Comparison of ENCODE assay signal across 8 cellular contexts in the genomic region with DNA sequence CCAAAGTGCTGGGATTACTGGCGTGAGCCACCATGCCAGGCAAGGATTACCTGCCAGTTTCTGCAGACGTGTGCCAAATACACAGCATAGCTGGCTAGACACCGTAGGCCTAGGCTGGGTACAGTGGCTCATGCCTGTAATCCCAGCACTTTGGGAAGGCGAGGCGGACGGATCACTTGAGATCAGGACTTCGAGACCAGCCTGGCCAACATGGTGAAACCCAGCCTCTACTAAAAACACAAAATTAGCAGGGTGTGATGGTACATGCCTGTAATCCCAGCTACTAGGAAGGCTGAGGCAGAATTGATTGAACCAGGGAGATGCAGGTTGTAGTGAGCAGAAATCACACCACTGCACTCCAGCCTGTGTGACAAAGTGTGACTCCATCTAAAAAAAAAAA. TPM values are rescaled to one million over a fixed set of nuclear protein-coding genes. Genes with fewer than 3 reads are reported as not detected.
A peak's percentile ranks its signal among the peaks of the same experiment; 100 is the strongest.
DNase-seq lines count a peak whose midpoint lies in the region; ATAC-seq, FAIRE-seq and TF ChIP-seq lines count a peak whose summit lies in the region.

No MANE protein-coding gene starts in this region.

- CTCF ChIA-PET in AG04449 (lab: Yijun Ruan, JAX) (interaction anchor here (1.6 kb wide), 1 partner anchor 148 kb away, joined by 7 read pairs; no protein-coding TSS in a partner anchor), IMR-90 (lab: Yijun Ruan, JAX) (no interaction called here), K562 (lab: Yijun Ruan, JAX; ENCODE audit: low intra/inter-chr PET ratio) (no interaction called here)

- H3K27ac ChIP-seq in IMR-90 (ENCODE audit: insufficient read depth, low read length) (peak overlapping the region; percentile 28; the same call in 1 of the 2 replicates), K562 (ENCODE audit: extremely low read depth, low read depth, low read length) (peak overlapping the region; percentile 93; the same call in 2 of the 3 replicates)

- no peaks in the 10 kb centered on the region for H3K9me3 ChIP-seq in IMR-90 (ENCODE audit: control insufficient read depth, insufficient read depth, low read length)
- no peaks in the 10 kb centered on the region for H3K9me3 ChIP-seq in K562 (replicated peaks; ENCODE audit: control insufficient read depth, insufficient read depth, low read depth, low read length)

- peak overlapping the region; percentile 21; the same call in 1 of the 2 replicates for H3K56ac ChIP-seq in IMR-90 (ENCODE audit: extremely low read depth, insufficient read depth, low read length)

- H3K23ac ChIP-seq in IMR-90 (ENCODE audit: low read depth, low read length): no peak overlapping the region; the same call in 1 of the 2 replicates

- H2BK5ac ChIP-seq in IMR-90 (ENCODE audit: low read depth, low read length, poor library complexity, severe bottlenecking): no peak overlapping the region

- H3K9me1 ChIP-seq in IMR-90 (ENCODE audit: insufficient read depth, low read length) (peaks cover 12% of the 10 kb centered on the region), K562 (ENCODE audit: control insufficient read depth, insufficient read depth, low read length) (no peaks in the 10 kb centered on the region)

- H3K4me2 ChIP-seq in IMR-90 (ENCODE audit: low read depth, low read length): peak overlapping the region; percentile 74
- peak overlapping the region; percentile 90 for H3K4me2 ChIP-seq in K562 (ENCODE audit: insufficient read depth, low read length)

- DNase-seq in AG04449 (ENCODE audit: low read depth, low spot score) (no peak), IMR-90 (no peak), K562 (ENCODE audit: extremely low read depth in 1 of 4, low spot score in 3 of 4) (no peak), mesothelial cell of epicardium (ENCODE audit: low spot score in 2 of 2, unreplicated experiment in 2 of 2) (no peak), GOT3 (lab: John Stamatoyannopoulos, UW) (no peak), NCI-H748 treated with DMSO at 0.1 percent for 48 hours (lab: John Stamatoyannopoulos, UW) (no peak), H4 (ENCODE audit: low spot score) (no peak)

- ATAC-seq in IMR-90 (ENCODE audit: low read depth) (no peak), K562 (0 out of 3 replicates have a peak, but pooled peaks have one; percentile 2), GM18502 (IDR thresholded peaks at IDR 0.05; ENCODE audit: poor library complexity, unreplicated experiment) (no peak)

- no peak for TF ChIP-seq EP300 in K562 (IDR thresholded peaks at IDR 0.05; ENCODE audit: low read length)

- H3K79me2 ChIP-seq in K562 (ENCODE audit: control insufficient read depth, insufficient read depth, low read length): peaks cover 40% of the 10 kb centered on the region

- peak overlapping the region; percentile 79; the same call in 1 of the 2 replicates for H2AK5ac ChIP-seq in IMR-90 (ENCODE audit: low read depth, low read length)

- H4K8ac ChIP-seq in IMR-90 (ENCODE audit: low read depth in 2 of 2, low read length in 2 of 2): peak overlapping the region in 1 of 2 experiments; percentile 70; a peak in 1 of 4 replicates

- peak; percentile 6 for FAIRE-seq in K562 (lab: Jason Lieb, UNC)

- dilution Hi-C loops in IMR-90 (cut with HindIII; ENCODE audit: low sequenced_read_pairs, unreplicated experiment): no loop called here

- BruUV-seq in IMR-90 (replicated peaks; lab: Mats Ljungman, UMichigan): no TSS peak
- no TSS peak for BruUV-seq in K562 (replicated peaks; lab: Mats Ljungman, UMichigan)

- H2AFZ ChIP-seq in IMR-90 (replicated peaks; ENCODE audit: low read length, poor library complexity): no peak overlapping the region
- no peak overlapping the region for H2AFZ ChIP-seq in K562 (ENCODE audit: low read depth, low read length)

- H4K20me1 ChIP-seq in IMR-90 (ENCODE audit: insufficient read depth, low read length): peaks cover 3% of the 10 kb centered on the region; the same call in 1 of the 2 replicates
- H4K20me1 ChIP-seq in K562 (replicated peaks; ENCODE audit: control insufficient read depth, insufficient read depth, low read length): no peaks in the 10 kb centered on the region; the same call in 1 of the 2 replicates

- TF ChIP-seq POLR2A in IMR-90 (IDR thresholded peaks at IDR 0.05; ENCODE audit: low read depth, low read length) (no peak), K562 (conservative IDR thresholded peaks at IDR 0.05) (no peak)

- peaks cover 16% of the 10 kb centered on the region for H3K4me1 Mint-ChIP-seq in mesothelial cell of epicardium

- H3K4me3 ChIP-seq in AG04449 (ENCODE audit: low read depth, low read length) (peak overlapping the region; percentile 98), IMR-90 (ENCODE audit: insufficient read depth, low read depth, low read length) (peak overlapping the region; percentile 22; the same call in 1 of the 2 replicates), K562 (peak overlapping the region; percentile 98)

- H4K91ac ChIP-seq in IMR-90 (ENCODE audit: insufficient read depth, low read depth, low read length): no peak overlapping the region; the same call in 1 of the 2 replicates

- H3K79me1 ChIP-seq in IMR-90 (ENCODE audit: low read depth in 1 of 2, low read length in 2 of 2): peaks cover 32 to 36% of the 10 kb centered on the region in 2 experiments

- H3K36me3 ChIP-seq in IMR-90 (ENCODE audit: control insufficient read depth, insufficient read depth, low read length) (peaks cover 18% of the 10 kb centered on the region), K562 (ENCODE audit: control insufficient read depth, insufficient read depth, low read length) (peaks cover 40% of the 10 kb centered on the region)

- H3K27me3 ChIP-seq in IMR-90 (ENCODE audit: control insufficient read depth, insufficient read depth, low read length): no peaks in the 10 kb centered on the region
- no peaks in the 10 kb centered on the region for H3K27me3 ChIP-seq in K562 (ENCODE audit: control insufficient read depth in 2 of 2, insufficient read depth in 2 of 2, low read length in 2 of 2)

- H3K27me3 Mint-ChIP-seq in mesothelial cell of epicardium (ENCODE audit: low read depth): no peaks in the 10 kb centered on the region

- no peak for TF ChIP-seq RAD21 in IMR-90 (IDR thresholded peaks at IDR 0.05; ENCODE audit: low read length)
- no peak for TF ChIP-seq RAD21 in K562 (CRISPR knock-in tag; conservative IDR thresholded peaks at IDR 0.05 in 1 of 2, IDR thresholded peaks at IDR 0.05 in 1 of 2)

- H3K9ac ChIP-seq in IMR-90 (ENCODE audit: low read depth, low read length) (peak overlapping the region; percentile 67), K562 (ENCODE audit: insufficient read depth in 1 of 2, low read depth in 2 of 2, low read length in 2 of 2) (peak overlapping the region; percentile 90 to 99)

- H2BK20ac ChIP-seq in IMR-90 (ENCODE audit: low read depth, low read length): no peak overlapping the region

- H2AK9ac ChIP-seq in IMR-90 (replicated peaks; ENCODE audit: low read depth, low read length, poor library complexity): peak overlapping the region; percentile 42

- peak overlapping the region; percentile 43 for H3K27ac Mint-ChIP-seq in mesothelial cell of epicardium

- H3K4ac ChIP-seq in IMR-90 (ENCODE audit: low read depth, low read length): peak overlapping the region; percentile 46; the same call in 1 of the 2 replicates

- no peaks in the 10 kb centered on the region for H3K9me3 Mint-ChIP-seq in mesothelial cell of epicardium

- H3K4me3 Mint-ChIP-seq in mesothelial cell of epicardium: peak overlapping the region; percentile 95

- H4K5ac ChIP-seq in IMR-90 (ENCODE audit: low read depth, low read length): no peak overlapping the region

- H2BK15ac ChIP-seq in IMR-90 (ENCODE audit: low read depth, low read length): no peak overlapping the region

- WGBS in IMR-90 (ENCODE audit: extremely low coverage in 2 of 2, insufficient read length in 1 of 2), 2 experiments: 67% methylated on average over 3 of the region's 7 CpGs; no CpG with 5 or more reads in 1 of the 2 experiments
- WGBS in K562 (ENCODE audit: insufficient coverage, low coverage, missing lambda C conversion rate): 69% methylated on average over 7 of the region's 7 CpGs

- POLR2A ChIA-PET in AG04449 (lab: Yijun Ruan, JAX): no interaction called here
- POLR2A ChIA-PET in IMR-90 (lab: Charles Lee; ENCODE audit: unreplicated experiment): no interaction called here
- POLR2A ChIA-PET in K562 (lab: Yijun Ruan, JAX): no interaction called here

- H3K18ac ChIP-seq in IMR-90 (ENCODE audit: low read depth, low read length): no peak overlapping the region

- in situ Hi-C loops in IMR-90 (cut with MboI; ENCODE audit: low sequenced_read_pairs): no loop called here
- in situ Hi-C loops in K562 (cut with MboI): no loop called here

- H3K4me1 ChIP-seq in IMR-90 (ENCODE audit: control insufficient read depth, insufficient read depth, low read length) (peaks cover 10% of the 10 kb centered on the region), K562 (replicated peaks in 1 of 2; ENCODE audit: control insufficient read depth in 2 of 2, insufficient read depth in 2 of 2, low read length in 2 of 2) (peaks cover 9 to 24% of the 10 kb centered on the region in 2 experiments; a peak in 3 of 5 replicates)

- no peak overlapping the region; the same call in 1 of the 2 replicates for H3K14ac ChIP-seq in IMR-90 (replicated peaks; ENCODE audit: low read depth, low read length)

- H3K36me3 Mint-ChIP-seq in mesothelial cell of epicardium: peaks cover 25% of the 10 kb centered on the region

- no peak for TF ChIP-seq CTCF in AG04449 (IDR thresholded peaks at IDR 0.05; ENCODE audit: insufficient read depth, low read length, missing control alignments)
- TF ChIP-seq CTCF in IMR-90 (conservative IDR thresholded peaks at IDR 0.05; ENCODE audit: low read depth, low read length): no peak
- no peak for TF ChIP-seq CTCF in K562 (IDR thresholded peaks at IDR 0.05 in 2 of 3, conservative IDR thresholded peaks at IDR 0.05 in 1 of 3; ENCODE audit: insufficient read depth in 2 of 3, low read depth in 1 of 3, low read length in 3 of 3)
- no peak for TF ChIP-seq CTCF in mesothelial cell of epicardium (IDR thresholded peaks at IDR 0.05; ENCODE audit: unreplicated experiment)

- intact Hi-C loops in IMR-90 (cut with micrococcal nuclease) (no loop called here), K562 (cut with micrococcal nuclease) (loop anchor here (10.0 kb wide), 1 partner anchor 61 kb away; no protein-coding TSS in a partner anchor)

- no peak overlapping the region for H2BK120ac ChIP-seq in IMR-90 (ENCODE audit: low read depth, low read length)

RNA-seq across cellular contexts. Expression of gene RFC2, which starts 0.9 kb away (rescaled TPM):
- total RNA-seq in IMR-90 (2012; rRNA removed): 33.9 and 37.8 TPM in 2 replicates
- polyA plus RNA-seq in IMR-90 (2012; rRNA removed): 23.2 and 25.2 TPM in 2 replicates
- 11.9 and 31.1 TPM in 2 replicates for polyA plus RNA-seq in IMR-90 (2012; cell fraction: cytosol; rRNA removed)
- polyA plus RNA-seq in IMR-90 (2012; cell fraction: nucleus; rRNA removed; ENCODE audit: low replicate concordance): 4.2 and 7.5 TPM in 2 replicates
- 39.7 and 82.7 TPM in 2 replicates for total RNA-seq in K562 (2011; cell fraction: chromatin; rRNA removed; ENCODE audit: low replicate concordance)
- total RNA-seq in K562 (2011; cell fraction: nucleolus; rRNA removed): 54.0 and 64.9 TPM in 2 replicates
- 37.6 and 46.7 TPM in 2 replicates for total RNA-seq in K562 (2011; cell fraction: nucleoplasm; rRNA removed)
- total RNA-seq in K562 (2014; rRNA removed): 93.6 and 123 TPM in 2 replicates
- total RNA-seq in K562 (2014; rRNA removed; fragmentation: Illumina TruSeq; extraction: Trizol): 96.6 and 99.8 TPM in 2 replicates
- total RNA-seq in K562 (2015; rRNA removed; fragmentation: Illumina TruSeq; extraction: Trizol): 122 and 126 TPM in 2 replicates
- 102 and 104 TPM in 2 replicates for total RNA-seq in K562 (2021)
- polyA plus RNA-seq in K562 (2011; rRNA removed): 78.2 and 109 TPM in 2 replicates
- polyA plus RNA-seq in K562 (2011; cell fraction: cytosol; rRNA removed): 62.5 and 86.6 TPM in 2 replicates
- polyA plus RNA-seq in K562 (2011; cell fraction: nucleus; rRNA removed): 21.3 and 32.9 TPM in 2 replicates
- 86.3 and 99.6 TPM in 2 replicates for polyA plus RNA-seq in K562 (2012)
- polyA plus RNA-seq in K562 (2014; fragmentation: Illumina TruSeq; extraction: Trizol): 156 and 161 TPM in 2 replicates
- 10 to 100 TPM; 32.5 to 55.6 TPM for polyA plus RNA-seq in K562 (2014; fragmentation: Nextera tagmentation; extraction: Ambion mirVana)
- polyA plus RNA-seq in K562 (2014; rRNA removed): 112 and 124 TPM in 2 replicates
- 85.5 and 125 TPM in 2 replicates for polyA minus RNA-seq in K562 (2011; rRNA and poly(A)+ RNA removed)
- polyA minus RNA-seq in K562 (2011; cell fraction: cytosol; rRNA and poly(A)+ RNA removed): 72.1 and 79.1 TPM in 2 replicates
- 22.2 and 22.7 TPM in 2 replicates for polyA minus RNA-seq in K562 (2011; cell fraction: nucleus; rRNA and poly(A)+ RNA removed)
- total RNA-seq in mesothelial cell of epicardium: 25.8 to 30.0 TPM (median 25.8 TPM) in 3 replicates
- 80.6 and 97.3 TPM in 2 replicates for total RNA-seq in H4 (2014; rRNA removed; shearing (Covaris generic))

RNA-seq across cellular contexts. Expression of gene CLIP2, which starts 35.9 kb away (rescaled TPM):
- total RNA-seq in IMR-90 (2012; rRNA removed): 18.1 and 20.3 TPM in 2 replicates
- polyA plus RNA-seq in IMR-90 (2012; rRNA removed): 20.7 and 23.3 TPM in 2 replicates
- 14.7 and 18.2 TPM in 2 replicates for polyA plus RNA-seq in IMR-90 (2012; cell fraction: cytosol; rRNA removed)
- polyA plus RNA-seq in IMR-90 (2012; cell fraction: nucleus; rRNA removed; ENCODE audit: low replicate concordance): 16.4 and 26.3 TPM in 2 replicates
- 13.7 and 50.4 TPM in 2 replicates for total RNA-seq in K562 (2011; cell fraction: chromatin; rRNA removed; ENCODE audit: low replicate concordance)
- total RNA-seq in K562 (2011; cell fraction: nucleolus; rRNA removed): 18.6 and 27.8 TPM in 2 replicates
- total RNA-seq in K562 (2011; cell fraction: nucleoplasm; rRNA removed): 13.9 and 16.6 TPM in 2 replicates
- 3.4 and 4.2 TPM in 2 replicates for total RNA-seq in K562 (2014; rRNA removed)
- 0.91 and 1.8 TPM in 2 replicates for total RNA-seq in K562 (2014; rRNA removed; fragmentation: Illumina TruSeq; extraction: Trizol)
- total RNA-seq in K562 (2015; rRNA removed; fragmentation: Illumina TruSeq; extraction: Trizol): 3.1 and 3.8 TPM in 2 replicates
- 4.3 and 5.4 TPM in 2 replicates for total RNA-seq in K562 (2021)
- 2.1 and 3.9 TPM in 2 replicates for polyA plus RNA-seq in K562 (2011; rRNA removed)
- 3.0 and 3.4 TPM in 2 replicates for polyA plus RNA-seq in K562 (2011; cell fraction: cytosol; rRNA removed)
- 5.0 and 8.1 TPM in 2 replicates for polyA plus RNA-seq in K562 (2011; cell fraction: nucleus; rRNA removed)
- polyA plus RNA-seq in K562 (2012): 3.5 and 6.6 TPM in 2 replicates
- 2.5 and 2.8 TPM in 2 replicates for polyA plus RNA-seq in K562 (2014; fragmentation: Illumina TruSeq; extraction: Trizol)
- polyA plus RNA-seq in K562 (2014; fragmentation: Nextera tagmentation; extraction: Ambion mirVana): under 1 TPM; 0.07 to 0.10 TPM
- 1.9 and 2.4 TPM in 2 replicates for polyA plus RNA-seq in K562 (2014; rRNA removed)
- 4.3 and 5.5 TPM in 2 replicates for polyA minus RNA-seq in K562 (2011; rRNA and poly(A)+ RNA removed)
- polyA minus RNA-seq in K562 (2011; cell fraction: cytosol; rRNA and poly(A)+ RNA removed): 5.6 and 10.7 TPM in 2 replicates
- polyA minus RNA-seq in K562 (2011; cell fraction: nucleus; rRNA and poly(A)+ RNA removed): 10.0 and 11.3 TPM in 2 replicates
- total RNA-seq in mesothelial cell of epicardium: 34.1 to 40.8 TPM (median 40.2 TPM) in 3 replicates
- 10.6 and 18.0 TPM in 2 replicates for total RNA-seq in H4 (2014; rRNA removed; shearing (Covaris generic))

RNA-seq across cellular contexts. Expression of gene LAT2, which starts 43.5 kb away (rescaled TPM):
- total RNA-seq in IMR-90 (2012; rRNA removed) (under 0.01 and 0.36 TPM in 2 replicates), K562 (2014; rRNA removed) (0.29 and 0.45 TPM in 2 replicates), K562 (2014; rRNA removed; fragmentation: Illumina TruSeq; extraction: Trizol) (0.15 TPM in 1 of 2 replicates, not detected in the other), K562 (2015; rRNA removed; fragmentation: Illumina TruSeq; extraction: Trizol) (0.11 and 0.23 TPM in 2 replicates), K562 (2021) (0.29 and 0.58 TPM in 2 replicates), mesothelial cell of epicardium (0.34 to 1.0 TPM (median 0.51 TPM) in 3 replicates)
- polyA plus RNA-seq in IMR-90 (2012; rRNA removed) (0.50 and 0.77 TPM in 2 replicates), K562 (2011; rRNA removed) (0.24 and 0.65 TPM in 2 replicates), K562 (2014; fragmentation: Illumina TruSeq; extraction: Trizol) (0.40 and 0.47 TPM in 2 replicates), K562 (2014; fragmentation: Nextera tagmentation; extraction: Ambion mirVana) (under 1 TPM; 0.24 to 0.25 TPM), K562 (2014; rRNA removed) (0.24 and 0.78 TPM in 2 replicates)
- 0.41 and 0.60 TPM in 2 replicates for polyA plus RNA-seq in IMR-90 (2012; cell fraction: cytosol; rRNA removed)
- polyA plus RNA-seq in IMR-90 (2012; cell fraction: nucleus; rRNA removed; ENCODE audit: low replicate concordance): 3.3 and 4.1 TPM in 2 replicates
- total RNA-seq in K562 (2011; cell fraction: chromatin; rRNA removed; ENCODE audit: low replicate concordance): 1.1 and 2.4 TPM in 2 replicates
- total RNA-seq in K562 (2011; cell fraction: nucleolus; rRNA removed): 0.39 and 1.8 TPM in 2 replicates
- total RNA-seq in K562 (2011; cell fraction: nucleoplasm; rRNA removed): 1.1 and 1.5 TPM in 2 replicates
- polyA plus RNA-seq in K562 (2011; cell fraction: cytosol; rRNA removed): 0.19 and 0.57 TPM in 2 replicates
- polyA plus RNA-seq in K562 (2011; cell fraction: nucleus; rRNA removed): 0.18 and 0.64 TPM in 2 replicates
- polyA plus RNA-seq in K562 (2012): 0.68 and 0.76 TPM in 2 replicates
- 0.53 TPM in 1 of 2 replicates, not detected in the other for polyA minus RNA-seq in K562 (2011; rRNA and poly(A)+ RNA removed)
- not detected in 2 replicates for polyA minus RNA-seq in K562 (2011; cell fraction: cytosol; rRNA and poly(A)+ RNA removed)
- 0.54 TPM in 1 of 2 replicates, not detected in the other for polyA minus RNA-seq in K562 (2011; cell fraction: nucleus; rRNA and poly(A)+ RNA removed)
- not detected in 2 replicates for total RNA-seq in H4 (2014; rRNA removed; shearing (Covaris generic))

Comparison
In these comparisons a context has a peak if more than half of its experiments do, and no peak if none do; other contexts are left out.
1. H3K4me3 ChIP-seq: peak in every context shown above with its lines; median percentile 98 in AG04449; 98 in K562; 22 in IMR-90.